1 cellular context compared by ENCODE assay signal in the genomic region with DNA sequence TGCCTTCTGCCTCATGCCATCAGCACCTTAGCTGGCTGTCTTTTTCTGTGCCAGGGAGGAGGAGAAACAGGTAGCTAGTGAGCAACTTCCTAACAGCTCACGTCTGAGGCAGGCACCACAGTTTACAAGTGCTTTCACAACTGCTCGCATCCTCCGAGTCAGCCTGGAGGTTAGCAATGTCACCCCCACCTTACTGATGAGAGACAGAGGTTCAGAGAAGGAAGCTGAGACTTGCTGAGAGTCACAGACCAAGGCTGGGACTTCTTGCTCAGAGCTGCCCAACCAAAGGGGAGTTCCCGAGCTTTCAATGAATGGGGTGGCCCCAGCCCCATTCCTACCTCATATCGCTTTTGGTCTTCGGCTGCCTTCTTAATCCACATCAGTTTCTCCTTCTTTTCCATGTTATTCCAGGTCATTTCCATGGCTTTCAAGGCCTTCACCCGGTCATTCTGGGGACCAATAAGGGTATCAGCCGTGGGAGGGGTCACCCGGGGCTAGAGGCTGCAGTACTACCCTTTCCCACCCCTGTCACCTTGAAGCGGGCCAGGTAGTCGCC.
TF ChIP-seq lines count a peak whose summit lies in the region.

No MANE protein-coding gene starts in this region.

TF ChIP-seq in endothelial cell of umbilical vein, 7 proteins besides CTCF, POLR2A, EP300 and RAD21:
- TF ChIP-seq MYC (IDR thresholded peaks at IDR 0.05; ENCODE audit: low read depth, low read length) (no peak), EZH2 (IDR thresholded peaks at IDR 0.05; ENCODE audit: borderline replicate concordance, low read depth, low read length, severe bottlenecking) (no peak), POLR2AphosphoS5 (IDR thresholded peaks at IDR 0.05; ENCODE audit: insufficient read depth, low read depth, low read length) (no peak), JUN (IDR thresholded peaks at IDR 0.05; ENCODE audit: borderline replicate concordance, insufficient read depth, insufficient read length, low read depth) (no peak), GATA2 (IDR thresholded peaks at IDR 0.05; ENCODE audit: insufficient read depth, insufficient read length, low read depth, low read length) (no peak), MAX (IDR thresholded peaks at IDR 0.05; ENCODE audit: insufficient read depth, insufficient read length) (no peak), FOS (IDR thresholded peaks at IDR 0.05; ENCODE audit: borderline replicate concordance, insufficient read depth, low read length) (no peak)
